In the genomic region with DNA sequence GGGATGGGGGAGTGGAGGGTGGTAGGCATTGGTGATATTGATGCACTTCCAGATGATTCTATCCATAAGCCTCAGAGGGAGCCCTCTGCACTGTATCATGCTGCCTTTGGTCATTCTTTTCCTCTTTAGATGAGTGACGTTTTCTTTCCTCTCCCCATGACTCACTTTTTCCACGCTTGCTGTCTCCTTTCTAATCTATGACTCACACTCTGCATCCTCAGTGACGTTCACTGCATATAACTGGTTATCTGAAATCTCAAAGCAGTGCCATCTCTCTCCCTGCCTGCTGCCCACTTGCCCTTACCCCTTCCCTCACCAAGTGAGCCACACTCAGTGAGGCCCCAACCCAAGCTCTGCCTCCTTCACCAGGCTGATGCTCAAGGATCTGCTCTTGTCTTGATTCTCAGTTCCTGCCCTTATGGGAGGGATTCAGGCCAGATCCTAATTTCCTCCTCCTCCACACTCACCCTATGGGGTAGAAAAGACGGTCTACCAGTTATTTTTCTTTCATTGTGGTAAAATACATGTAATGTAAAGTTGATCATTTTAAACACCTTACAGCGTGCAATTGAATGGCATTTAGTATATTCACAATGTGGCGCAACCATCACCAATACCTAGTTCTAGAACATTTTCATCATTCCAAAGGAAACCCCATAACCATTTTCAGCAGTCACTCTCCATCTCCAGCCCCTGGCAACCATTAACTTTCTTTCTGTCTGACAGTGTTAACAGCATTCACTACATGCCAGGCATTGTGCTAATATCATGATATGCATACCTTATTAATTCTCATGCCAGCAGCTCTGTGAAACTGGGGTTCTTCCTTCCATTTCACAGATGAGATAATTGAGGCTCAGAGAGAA, we compare ENCODE assay signal across 1 cellular context.
TF ChIP-seq lines count a peak whose summit lies in the region.

No MANE protein-coding gene starts in this region.

TF ChIP-seq in HCT116, 20 proteins besides CTCF, POLR2A, EP300 and RAD21 (continued from another document):
- TF ChIP-seq, protein P1, sequence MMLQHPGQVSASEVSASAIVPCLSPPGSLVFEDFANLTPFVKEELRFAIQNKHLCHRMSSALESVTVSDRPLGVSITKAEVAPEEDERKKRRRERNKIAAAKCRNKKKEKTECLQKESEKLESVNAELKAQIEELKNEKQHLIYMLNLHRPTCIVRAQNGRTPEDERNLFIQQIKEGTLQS (IDR thresholded peaks at IDR 0.05): peak; percentile 91
- TF ChIP-seq FOSL1 (IDR thresholded peaks at IDR 0.05; ENCODE audit: low read depth) (peak; percentile 100), TCF7L2 (IDR thresholded peaks at IDR 0.05; ENCODE audit: borderline replicate concordance, extremely low read depth, insufficient read depth, insufficient read length) (peak; percentile 52), SP1 (IDR thresholded peaks at IDR 0.05; ENCODE audit: low read depth) (peak; percentile 97), EZH2 (IDR thresholded peaks at IDR 0.05) (no peak), ELF1 (IDR thresholded peaks at IDR 0.05; ENCODE audit: borderline replicate concordance, low read depth) (no peak), SRF (IDR thresholded peaks at IDR 0.05; ENCODE audit: low read depth) (peak; percentile 87), CBX3 (IDR thresholded peaks at IDR 0.05; ENCODE audit: low read depth) (peak; percentile 98), POLR2AphosphoS5 (IDR thresholded peaks at IDR 0.05; ENCODE audit: low read depth, low read length) (peak; percentile 67; the same call in 1 of the 2 replicates)
- TF ChIP-seq, protein P2, sequence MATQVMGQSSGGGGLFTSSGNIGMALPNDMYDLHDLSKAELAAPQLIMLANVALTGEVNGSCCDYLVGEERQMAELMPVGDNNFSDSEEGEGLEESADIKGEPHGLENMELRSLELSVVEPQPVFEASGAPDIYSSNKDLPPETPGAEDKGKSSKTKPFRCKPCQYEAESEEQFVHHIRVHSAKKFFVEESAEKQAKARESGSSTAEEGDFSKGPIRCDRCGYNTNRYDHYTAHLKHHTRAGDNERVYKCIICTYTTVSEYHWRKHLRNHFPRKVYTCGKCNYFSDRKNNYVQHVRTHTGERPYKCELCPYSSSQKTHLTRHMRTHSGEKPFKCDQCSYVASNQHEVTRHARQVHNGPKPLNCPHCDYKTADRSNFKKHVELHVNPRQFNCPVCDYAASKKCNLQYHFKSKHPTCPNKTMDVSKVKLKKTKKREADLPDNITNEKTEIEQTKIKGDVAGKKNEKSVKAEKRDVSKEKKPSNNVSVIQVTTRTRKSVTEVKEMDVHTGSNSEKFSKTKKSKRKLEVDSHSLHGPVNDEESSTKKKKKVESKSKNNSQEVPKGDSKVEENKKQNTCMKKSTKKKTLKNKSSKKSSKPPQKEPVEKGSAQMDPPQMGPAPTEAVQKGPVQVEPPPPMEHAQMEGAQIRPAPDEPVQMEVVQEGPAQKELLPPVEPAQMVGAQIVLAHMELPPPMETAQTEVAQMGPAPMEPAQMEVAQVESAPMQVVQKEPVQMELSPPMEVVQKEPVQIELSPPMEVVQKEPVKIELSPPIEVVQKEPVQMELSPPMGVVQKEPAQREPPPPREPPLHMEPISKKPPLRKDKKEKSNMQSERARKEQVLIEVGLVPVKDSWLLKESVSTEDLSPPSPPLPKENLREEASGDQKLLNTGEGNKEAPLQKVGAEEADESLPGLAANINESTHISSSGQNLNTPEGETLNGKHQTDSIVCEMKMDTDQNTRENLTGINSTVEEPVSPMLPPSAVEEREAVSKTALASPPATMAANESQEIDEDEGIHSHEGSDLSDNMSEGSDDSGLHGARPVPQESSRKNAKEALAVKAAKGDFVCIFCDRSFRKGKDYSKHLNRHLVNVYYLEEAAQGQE (IDR thresholded peaks at IDR 0.05; ENCODE audit: low read depth): no peak
- TF ChIP-seq, protein P3, sequence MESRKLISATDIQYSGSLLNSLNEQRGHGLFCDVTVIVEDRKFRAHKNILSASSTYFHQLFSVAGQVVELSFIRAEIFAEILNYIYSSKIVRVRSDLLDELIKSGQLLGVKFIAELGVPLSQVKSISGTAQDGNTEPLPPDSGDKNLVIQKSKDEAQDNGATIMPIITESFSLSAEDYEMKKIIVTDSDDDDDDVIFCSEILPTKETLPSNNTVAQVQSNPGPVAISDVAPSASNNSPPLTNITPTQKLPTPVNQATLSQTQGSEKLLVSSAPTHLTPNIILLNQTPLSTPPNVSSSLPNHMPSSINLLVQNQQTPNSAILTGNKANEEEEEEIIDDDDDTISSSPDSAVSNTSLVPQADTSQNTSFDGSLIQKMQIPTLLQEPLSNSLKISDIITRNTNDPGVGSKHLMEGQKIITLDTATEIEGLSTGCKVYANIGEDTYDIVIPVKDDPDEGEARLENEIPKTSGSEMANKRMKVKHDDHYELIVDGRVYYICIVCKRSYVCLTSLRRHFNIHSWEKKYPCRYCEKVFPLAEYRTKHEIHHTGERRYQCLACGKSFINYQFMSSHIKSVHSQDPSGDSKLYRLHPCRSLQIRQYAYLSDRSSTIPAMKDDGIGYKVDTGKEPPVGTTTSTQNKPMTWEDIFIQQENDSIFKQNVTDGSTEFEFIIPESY (IDR thresholded peaks at IDR 0.05; ENCODE audit: extremely low read depth, insufficient replicate concordance, low read length): no peak
- TF ChIP-seq, protein P4, sequence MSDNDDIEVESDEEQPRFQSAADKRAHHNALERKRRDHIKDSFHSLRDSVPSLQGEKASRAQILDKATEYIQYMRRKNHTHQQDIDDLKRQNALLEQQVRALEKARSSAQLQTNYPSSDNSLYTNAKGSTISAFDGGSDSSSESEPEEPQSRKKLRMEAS (IDR thresholded peaks at IDR 0.05): peak; percentile 67
